Comparison of ENCODE assay signal across 10 cellular contexts in genomic region chr10:3832022-3832786, GRCh38. TPM values are rescaled to one million over a fixed set of nuclear protein-coding genes. Genes with fewer than 3 reads are reported as not detected.
A peak's percentile ranks its signal among the peaks of the same experiment; 100 is the strongest.
DNase-seq lines count a peak whose midpoint lies in the region; ATAC-seq and TF ChIP-seq lines count a peak whose summit lies in the region.
"Had no signal": no experiment of that assay in that cellular context is flagged by ENCODE, and none has a peak within 500 bp of the region (broad histone marks: within the 10 kb centered on the region; RNA-seq: fewer than 3 reads in every experiment).

No MANE protein-coding gene starts in this region.

- H2AFZ ChIP-seq in GM23248, result peak overlapping the region; percentile 69

- peaks cover 29% of the 10 kb centered on the region; the same call in 1 of the 2 replicates for H3F3A ChIP-seq in GM23248 (ENCODE audit: insufficient read depth)

- peak; percentile 48 for ATAC-seq in GM18498 (IDR thresholded peaks at IDR 0.05; ENCODE audit: unreplicated experiment)

- H3K4me1 ChIP-seq in GM23248 (ENCODE audit: insufficient read depth) (peaks cover 31% of the 10 kb centered on the region), Peyer's patch (peaks cover 0 to 6% (median 2%) of the 10 kb centered on the region in 4 donors)

- H3K36me3 Mint-ChIP-seq in CD14-positive monocyte, result no peaks in the 10 kb centered on the region
- H3K36me3 Mint-ChIP-seq in activated naive CD8-positive, alpha-beta T cell, result no peaks in the 10 kb centered on the region
- H3K36me3 Mint-ChIP-seq in endothelial cell (ENCODE audit: low read depth, unreplicated experiment), result no peaks in the 10 kb centered on the region

- DNase-seq in CD14-positive monocyte (ENCODE audit: low spot score), result no peak
- no peak for DNase-seq in GM23248
- no peak for DNase-seq in Peyer's patch
- DNase-seq in NCI-H187 treated with DMSO at 0.1 percent for 48 hours (lab: John Stamatoyannopoulos, UW), result no peak
- no peak for DNase-seq in endothelial cell (ENCODE audit: low spot score)
- DNase-seq: activated CD4-positive, alpha-beta T cell treated with anti-CD3 and anti-CD28 coated beads for 4 hours; DMS53; substantia nigra had no signal

- no peak overlapping the region for H3K9ac ChIP-seq in GM23248

- in situ Hi-C loops in GM23248 (cut with MboI), result no loop called here

- H3K9me2 ChIP-seq in GM23248 (ENCODE audit: insufficient read depth), result no peaks in the 10 kb centered on the region

- no peaks in the 10 kb centered on the region for H3K79me2 ChIP-seq in GM23248 (ENCODE audit: insufficient read depth)

- H3K9me3 ChIP-seq in GM23248 (ENCODE audit: low read depth) (no peaks in the 10 kb centered on the region), Peyer's patch (no peaks in the 10 kb centered on the region)

- H3K4me3 ChIP-seq in GM23248 (no peak overlapping the region), Peyer's patch (no peak overlapping the region)

- peak overlapping the region; percentile 18 for H3K4me2 ChIP-seq in GM23248 (ENCODE audit: unreplicated experiment)

- H3K27ac ChIP-seq in GM23248 (no peak overlapping the region), Peyer's patch (no peak overlapping the region)

- TF ChIP-seq POLR2A in Peyer's patch (IDR thresholded peaks at IDR 0.05), result no peak

- H3K4me3 Mint-ChIP-seq in CD14-positive monocyte, result no peak overlapping the region
- H3K4me3 Mint-ChIP-seq in activated naive CD8-positive, alpha-beta T cell, result no peak overlapping the region
- H3K4me3 Mint-ChIP-seq in endothelial cell (ENCODE audit: unreplicated experiment), result no peak overlapping the region

- peaks cover 0 to 2% (median 1%) of the 10 kb centered on the region in 3 donors for H3K27me3 Mint-ChIP-seq in CD14-positive monocyte (ENCODE audit: low read depth in 3 of 3)
- no peaks in the 10 kb centered on the region for H3K27me3 Mint-ChIP-seq in activated naive CD8-positive, alpha-beta T cell
- H3K27me3 Mint-ChIP-seq in endothelial cell (ENCODE audit: unreplicated experiment), result peaks cover 4% of the 10 kb centered on the region

- no peak for TF ChIP-seq CTCF in CD14-positive monocyte (IDR thresholded peaks at IDR 0.05)
- no peak for TF ChIP-seq CTCF in Peyer's patch (IDR thresholded peaks at IDR 0.05)
- no peak for TF ChIP-seq CTCF in endothelial cell (IDR thresholded peaks at IDR 0.05; ENCODE audit: unreplicated experiment)

- intact Hi-C loops in CD14-positive monocyte (cut with micrococcal nuclease), result no loop called here

- 84% methylated on average over 5 of the region's 5 CpGs for WGBS in GM23248 (ENCODE audit: low coverage in 1 of 2, low lambda C conversion rate in 2 of 2, missing lambda C conversion rate in 2 of 2), 2 experiments

- H3K36me3 ChIP-seq in GM23248 (ENCODE audit: low read depth), result no peaks in the 10 kb centered on the region
- no peaks in the 10 kb centered on the region for H3K36me3 ChIP-seq in Peyer's patch

- H3K27ac Mint-ChIP-seq in CD14-positive monocyte, result peak overlapping the region in 6 of 7 donors; percentile 35 to 64 (median 52)
- peak overlapping the region; percentile 64 for H3K27ac Mint-ChIP-seq in activated naive CD8-positive, alpha-beta T cell
- no peak overlapping the region for H3K27ac Mint-ChIP-seq in endothelial cell (ENCODE audit: unreplicated experiment)

- H3K9me3 Mint-ChIP-seq in CD14-positive monocyte, result no peaks in the 10 kb centered on the region
- no peaks in the 10 kb centered on the region for H3K9me3 Mint-ChIP-seq in activated naive CD8-positive, alpha-beta T cell (ENCODE audit: low read depth)
- H3K9me3 Mint-ChIP-seq in endothelial cell (ENCODE audit: unreplicated experiment), result no peaks in the 10 kb centered on the region

- H3K27me3 ChIP-seq in GM23248 (replicated peaks; ENCODE audit: insufficient read depth), result no peaks in the 10 kb centered on the region
- H3K27me3 ChIP-seq in Peyer's patch, result no peaks in the 10 kb centered on the region

- H3K4me1 Mint-ChIP-seq in CD14-positive monocyte, result peaks cover 44% of the 10 kb centered on the region
- peaks cover 56% of the 10 kb centered on the region for H3K4me1 Mint-ChIP-seq in activated naive CD8-positive, alpha-beta T cell (ENCODE audit: low read depth)
- peaks cover 22% of the 10 kb centered on the region for H3K4me1 Mint-ChIP-seq in endothelial cell (ENCODE audit: unreplicated experiment)

- no peaks in the 10 kb centered on the region for H4K20me1 ChIP-seq in GM23248 (ENCODE audit: insufficient read depth)

RNA-seq across cellular contexts. Expression of gene KLF6, which starts 47.2 kb away (rescaled TPM):
- polyA plus RNA-seq in CD14-positive monocyte (100 to 1,000 TPM; 499 to 510 TPM), GM23248 (2016; fragmentation: Nextera tagmentation; extraction: Ambion mirVana) (264 and 279 TPM in 2 replicates)
- 49.8 and 58.9 TPM in 2 replicates for total RNA-seq in GM23248 (2014; rRNA removed; shearing (Covaris generic))
- total RNA-seq in Peyer's patch (100 to 1,000 TPM in 3 of 4 donors, 10 to 100 TPM in 1; 92.5 to 180 (median 145) TPM), endothelial cell (ENCODE audit: unreplicated experiment) (328 TPM)
